Comparison of ENCODE assay signal across 8 cellular contexts in genomic region chr16:23801387-23801786, GRCh38. TPM values are rescaled to one million over a fixed set of nuclear protein-coding genes. Genes with fewer than 3 reads are reported as not detected.
DNase-seq lines count a peak whose midpoint lies in the region; ATAC-seq and TF ChIP-seq lines count a peak whose summit lies in the region.

No MANE protein-coding gene starts in this region.

- no peaks in the 10 kb centered on the region for H3K9me3 ChIP-seq in CD4-positive, alpha-beta memory T cell (ENCODE audit: control insufficient read depth in 1 of 2, low read length in 2 of 2)
- H3K9me3 ChIP-seq in PC-9 (ENCODE audit: insufficient read depth, low read depth) (no peaks in the 10 kb centered on the region), neuronal stem cell (replicated peaks in 1 of 2; ENCODE audit: control insufficient read depth in 2 of 2, insufficient read depth in 1 of 2, low read depth in 1 of 2, low read length in 2 of 2) (no peaks in the 10 kb centered on the region)

- TF ChIP-seq CTCF in PC-9 (conservative IDR thresholded peaks at IDR 0.05) (peak; percentile 71), fibroblast of the aortic adventitia (IDR thresholded peaks at IDR 0.05; ENCODE audit: insufficient read depth, low read length) (peak; percentile 82)

- no peak overlapping the region for H3K4me2 ChIP-seq in PC-9
- H3K4me2 ChIP-seq in neuronal stem cell (ENCODE audit: insufficient read depth, low read length, poor library complexity, severe bottlenecking), result no peak overlapping the region

- no peak overlapping the region for H3K4ac ChIP-seq in neuronal stem cell (ENCODE audit: low read length)

- no peaks in the 10 kb centered on the region for H3K79me2 ChIP-seq in PC-9 (ENCODE audit: low read depth)

- POLR2A ChIA-PET in CD4-positive, alpha-beta memory T cell (lab: Charles Lee; ENCODE audit: partially characterized antibody), result interaction anchor here (5.1 kb wide), 1 partner anchor 209 kb away, joined by 31 read pairs; no protein-coding TSS in a partner anchor
- POLR2A ChIA-PET in PC-9 (lab: Charles Lee; ENCODE audit: unreplicated experiment), result interaction anchor here (0.6 kb wide), 1 partner anchor 105 kb away, joined by 4 read pairs; no protein-coding TSS in a partner anchor

- no peak overlapping the region for H2BK15ac ChIP-seq in neuronal stem cell (ENCODE audit: low read length)

- H3K27me3 ChIP-seq in CD4-positive, alpha-beta memory T cell (ENCODE audit: insufficient read depth, low read length), result no peaks in the 10 kb centered on the region
- H3K27me3 ChIP-seq in PC-9 (ENCODE audit: insufficient read depth, low read depth) (peaks cover 46% of the 10 kb centered on the region; the same call in 1 of the 2 replicates), neuronal stem cell (ENCODE audit: control insufficient read depth in 3 of 3, insufficient read depth in 3 of 3, low read depth in 1 of 3, low read length in 3 of 3) (no peaks in the 10 kb centered on the region)

- H2AK5ac ChIP-seq in neuronal stem cell (ENCODE audit: low read depth, low read length), result no peak overlapping the region

- H4K8ac ChIP-seq in neuronal stem cell (ENCODE audit: low read depth, low read length), result no peak overlapping the region

- H3K9ac ChIP-seq in neuronal stem cell (ENCODE audit: low read depth, low read length, poor library complexity), result no peak overlapping the region

- intact Hi-C loops in CD4-positive, alpha-beta memory T cell (cut with micrococcal nuclease), result loop anchor here (5.0 kb wide), 2 partner anchors 61 to 76 kb away; no protein-coding TSS in a partner anchor
- intact Hi-C loops in PC-9 (cut with micrococcal nuclease; ENCODE audit: unreplicated experiment), result loop anchor here (1.0 to 5.0 kb wide), 3 partner anchors 211 to 703 kb away; no protein-coding TSS in a partner anchor

- H4K20me1 ChIP-seq in PC-9 (ENCODE audit: insufficient read depth), result no peaks in the 10 kb centered on the region

- no peaks in the 10 kb centered on the region for H3K9me3 Mint-ChIP-seq in CD4-positive, alpha-beta memory T cell
- no peaks in the 10 kb centered on the region for H3K9me3 Mint-ChIP-seq in activated T-cell treated with anti-CD3 and anti-CD28 coated beads, Interleukin-2, amount 50 U/mL, for 72 hours

- H3K79me1 ChIP-seq in neuronal stem cell (ENCODE audit: low read depth, low read length), result no peaks in the 10 kb centered on the region

- peak; percentile 65 to 66 for ATAC-seq in activated T-cell treated with anti-CD3 and anti-CD28 coated beads, Interleukin-2, amount 50 U/mL, for 72 hours (replicated peaks in 1 of 2)
- no peak for ATAC-seq in GM19351 (IDR thresholded peaks at IDR 0.05; ENCODE audit: unreplicated experiment)

- no peak overlapping the region for H3K23ac ChIP-seq in neuronal stem cell (ENCODE audit: low read depth, low read length, poor library complexity)

- no peak overlapping the region for H2BK5ac ChIP-seq in neuronal stem cell (ENCODE audit: low read length)

- no peaks in the 10 kb centered on the region for H3F3A ChIP-seq in PC-9 (ENCODE audit: insufficient read depth, low read depth)

- H2AFZ ChIP-seq in PC-9, result no peak overlapping the region
- no peak overlapping the region for H2AFZ ChIP-seq in neuronal stem cell (ENCODE audit: low read length)

- H3K27ac Mint-ChIP-seq in CD4-positive, alpha-beta memory T cell, result no peak overlapping the region
- H3K27ac Mint-ChIP-seq in activated T-cell treated with anti-CD3 and anti-CD28 coated beads, Interleukin-2, amount 50 U/mL, for 72 hours, result no peak overlapping the region

- H2BK120ac ChIP-seq in neuronal stem cell (ENCODE audit: low read depth, low read length), result no peak overlapping the region

- no peak overlapping the region for H3K27ac ChIP-seq in CD4-positive, alpha-beta memory T cell (ENCODE audit: low read depth, low read length)
- H3K27ac ChIP-seq in PC-9 (no peak overlapping the region), neuronal stem cell (replicated peaks; ENCODE audit: low read length) (no peak overlapping the region)

- no peaks in the 10 kb centered on the region for H3K9me2 ChIP-seq in PC-9 (ENCODE audit: insufficient read depth)

- H3K36me3 Mint-ChIP-seq in CD4-positive, alpha-beta memory T cell, result no peaks in the 10 kb centered on the region
- no peaks in the 10 kb centered on the region for H3K36me3 Mint-ChIP-seq in activated T-cell treated with anti-CD3 and anti-CD28 coated beads, Interleukin-2, amount 50 U/mL, for 72 hours (ENCODE audit: insufficient read depth in 2 of 2)

- H3K4me1 ChIP-seq in CD4-positive, alpha-beta memory T cell (ENCODE audit: insufficient read depth, low read length), result peaks cover 9% of the 10 kb centered on the region
- H3K4me1 ChIP-seq in PC-9 (replicated peaks; ENCODE audit: insufficient read depth), result 0 out of 2 replicates have a peak, but pooled peaks cover 4% of the 10 kb centered on the region
- H3K4me1 ChIP-seq in neuronal stem cell (ENCODE audit: control insufficient read depth in 2 of 2, insufficient read depth in 1 of 2, low read depth in 1 of 2, low read length in 2 of 2), result no peaks in the 10 kb centered on the region

- H2BK12ac ChIP-seq in neuronal stem cell (ENCODE audit: low read length), result no peak overlapping the region

- H3K18ac ChIP-seq in neuronal stem cell (ENCODE audit: low read length), result no peak overlapping the region

- H3K4me3 ChIP-seq in CD4-positive, alpha-beta memory T cell (ENCODE audit: low read length in 2 of 2), result no peak overlapping the region
- H3K4me3 ChIP-seq in PC-9 (no peak overlapping the region), fibroblast of the aortic adventitia (ENCODE audit: low read depth, low read length) (no peak overlapping the region), neuronal stem cell (ENCODE audit: low read length in 2 of 2) (no peak overlapping the region)

- BruUV-seq in PC-9 (replicated peaks; lab: Mats Ljungman, UMichigan), result no TSS peak

- no peak overlapping the region for H3K4me3 Mint-ChIP-seq in CD4-positive, alpha-beta memory T cell
- H3K4me3 Mint-ChIP-seq in activated T-cell treated with anti-CD3 and anti-CD28 coated beads, Interleukin-2, amount 50 U/mL, for 72 hours, result no peak overlapping the region

- CTCF ChIA-PET in CD4-positive, alpha-beta memory T cell (lab: Charles Lee; ENCODE audit: partially characterized antibody), result interaction anchor here (0.7 to 12.2 kb wide), 17 partner anchors 27 to 703 kb away, joined by 3 to 472 read pairs (median 4); no protein-coding TSS in a partner anchor
- CTCF ChIA-PET in PC-9 (lab: Charles Lee), result interaction anchor here (0.6 to 1.4 kb wide), 3 partner anchors 77 to 703 kb away, joined by 3 to 4 read pairs (median 3); no protein-coding TSS in a partner anchor

- WGBS in neuronal stem cell (ENCODE audit: extremely low coverage in 2 of 2, insufficient read length in 2 of 2, insufficient replicate concordance in 1 of 2), 2 donors, result no CpG with 5 or more reads among the region's 5 CpGs

- no peaks in the 10 kb centered on the region for H3K27me3 Mint-ChIP-seq in CD4-positive, alpha-beta memory T cell
- H3K27me3 Mint-ChIP-seq in activated T-cell treated with anti-CD3 and anti-CD28 coated beads, Interleukin-2, amount 50 U/mL, for 72 hours (ENCODE audit: low read depth), result peaks cover 8% of the 10 kb centered on the region

- H3K36me3 ChIP-seq in CD4-positive, alpha-beta memory T cell (ENCODE audit: insufficient read depth, low read length), result no peaks in the 10 kb centered on the region
- H3K36me3 ChIP-seq in PC-9 (ENCODE audit: low read depth), result no peaks in the 10 kb centered on the region
- H3K36me3 ChIP-seq in neuronal stem cell (replicated peaks in 1 of 2; ENCODE audit: control insufficient read depth in 2 of 2, insufficient read depth in 2 of 2, low read length in 2 of 2), result no peaks in the 10 kb centered on the region

- no peak overlapping the region for H4K91ac ChIP-seq in neuronal stem cell (ENCODE audit: low read depth, low read length, poor library complexity)

- H3K4me1 Mint-ChIP-seq in CD4-positive, alpha-beta memory T cell, result peaks cover 8 to 11% (median 10%) of the 10 kb centered on the region in 4 donors
- H3K4me1 Mint-ChIP-seq in activated T-cell treated with anti-CD3 and anti-CD28 coated beads, Interleukin-2, amount 50 U/mL, for 72 hours (ENCODE audit: low read depth), result peaks cover 13% of the 10 kb centered on the region

- no peak overlapping the region for H3K14ac ChIP-seq in neuronal stem cell (ENCODE audit: low read length)

- DNase-seq in CD4-positive, alpha-beta memory T cell, result peak; percentile 64 to 70 (median 66)
- DNase-seq in HPDE6-E6E7 (ENCODE audit: extremely low spot score) (peak; percentile 57), PC-9 (peak in 1 of 2 experiments; percentile 59), fibroblast of the aortic adventitia (ENCODE audit: low read depth) (peak; percentile 68), neuronal stem cell (ENCODE audit: low spot score) (peak; percentile 50), stromal cell of bone marrow (ENCODE audit: low read depth) (peak; percentile 23)
- DNase-seq in activated T-cell treated with anti-CD3 and anti-CD28 coated beads, Interleukin-2, amount 50 U/mL, for 72 hours, result peak; percentile 75 to 82

RNA-seq across cellular contexts. Expression of gene PRKCB, which starts 34.4 kb away (rescaled TPM):
- total RNA-seq in CD4-positive, alpha-beta memory T cell, result 100 to 1,000 TPM in 1 of 2 experiments, 10 to 100 TPM in 1; 98.1 to 106 TPM
- polyA plus RNA-seq in CD4-positive, alpha-beta memory T cell, result 10 to 100 TPM; 46.5 to 98.4 TPM
- not detected in 2 replicates for total RNA-seq in PC-9 (2021)
- 10 to 100 TPM; 72.1 to 77.0 TPM for total RNA-seq in activated T-cell treated with anti-CD3 and anti-CD28 coated beads, Interleukin-2, amount 50 U/mL, for 72 hours
- total RNA-seq in fibroblast of the aortic adventitia (ENCODE audit: low replicate concordance), result 0.16 TPM in 1 of 2 replicates, not detected in the other
- 2.7 TPM for polyA plus RNA-seq in neuronal stem cell (2013, experiment 1 of 2)
- polyA plus RNA-seq in neuronal stem cell (2013, experiment 2 of 2), result 2.8 TPM

RNA-seq across cellular contexts. Expression of gene CHP2, which starts 46.6 kb away (rescaled TPM):
- total RNA-seq in CD4-positive, alpha-beta memory T cell, result not detected
- polyA plus RNA-seq in CD4-positive, alpha-beta memory T cell, result not detected
- total RNA-seq in PC-9 (2021) (not detected in 2 replicates), fibroblast of the aortic adventitia (ENCODE audit: low replicate concordance) (not detected in 2 replicates)
- not detected for total RNA-seq in activated T-cell treated with anti-CD3 and anti-CD28 coated beads, Interleukin-2, amount 50 U/mL, for 72 hours
- 0.21 TPM for polyA plus RNA-seq in neuronal stem cell (2013, experiment 1 of 2)
- 0.21 TPM for polyA plus RNA-seq in neuronal stem cell (2013, experiment 2 of 2)

Comparison
In these comparisons a context has a peak if more than half of its experiments do, and no peak if none do; other contexts are left out.
1. RNA of gene PRKCB, which starts 34.4 kb away (total RNA-seq): 98.1 to 106 TPM in CD4-positive, alpha-beta memory T cell and 72.1 to 77.0 TPM in activated T-cell treated with anti-CD3 and anti-CD28 coated beads, Interleukin-2, amount 50 U/mL, for 72 hours; not detected in PC-9 and 0.16 TPM in fibroblast of the aortic adventitia; every median in the first group is over 10 times any median in the second.